In the genomic region with DNA sequence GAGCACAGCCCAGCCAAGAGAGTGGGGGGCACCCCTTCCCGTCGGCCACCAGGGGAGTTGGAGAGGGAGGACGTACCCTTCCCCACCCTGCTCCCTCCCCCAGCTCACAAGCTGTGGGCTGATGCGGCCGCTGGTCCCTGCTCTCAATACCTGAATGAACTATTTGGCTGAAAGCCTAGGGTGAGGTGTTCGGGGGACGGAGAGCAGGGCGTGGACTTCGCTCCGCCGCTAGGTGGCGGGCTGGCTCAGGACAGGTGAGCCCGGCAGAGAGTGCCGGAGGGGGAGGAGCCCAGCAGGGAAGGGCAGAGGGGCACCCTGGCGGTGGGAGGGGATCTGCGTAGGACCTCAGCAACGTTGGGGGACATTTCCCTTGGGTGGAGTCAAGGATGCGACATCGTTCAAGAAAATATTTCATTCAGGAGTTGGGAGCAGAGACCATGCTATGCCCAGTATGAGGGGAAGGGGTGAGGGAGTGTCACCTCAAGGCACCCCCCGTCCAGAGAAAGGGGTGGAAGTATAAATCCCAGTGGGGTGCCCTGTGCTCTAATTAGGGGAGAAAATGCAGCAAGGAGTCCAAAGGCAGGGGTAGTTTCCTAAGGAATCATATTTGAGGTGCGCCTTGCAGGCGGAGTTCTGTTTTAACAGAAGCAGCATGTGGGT, we compare ENCODE assay signal across 8 cellular contexts. TPM values are rescaled to one million over a fixed set of nuclear protein-coding genes. Genes with fewer than 3 reads are reported as not detected.
A peak's percentile ranks its signal among the peaks of the same experiment; 100 is the strongest.
DNase-seq lines count a peak whose midpoint lies in the region; ATAC-seq and TF ChIP-seq lines count a peak whose summit lies in the region.

No MANE protein-coding gene starts in this region.

- no peak overlapping the region for H3K27ac Mint-ChIP-seq in neural progenitor cell

- no peak for TF ChIP-seq POLR2A in upper lobe of left lung (IDR thresholded peaks at IDR 0.05)

- peak overlapping the region; percentile 24 for H3K4me3 Mint-ChIP-seq in neural progenitor cell

- H3K27ac ChIP-seq in neural progenitor cell: no peak overlapping the region
- no peak overlapping the region for H3K27ac ChIP-seq in upper lobe of left lung

- TF ChIP-seq CTCF in neural progenitor cell (IDR thresholded peaks at IDR 0.05): peak; percentile 91
- peak; percentile 35 to 79 (median 56) for TF ChIP-seq CTCF in upper lobe of left lung (IDR thresholded peaks at IDR 0.05)

- H3K36me3 Mint-ChIP-seq in neural progenitor cell: no peaks in the 10 kb centered on the region

- peaks cover 4% of the 10 kb centered on the region for H3F3A ChIP-seq in neural progenitor cell (ENCODE audit: low read depth)

- no peak overlapping the region for H3K4me3 ChIP-seq in neural progenitor cell
- H3K4me3 ChIP-seq in upper lobe of left lung: no peak overlapping the region

- H3K9me3 ChIP-seq in neural progenitor cell (ENCODE audit: low read depth) (no peaks in the 10 kb centered on the region), upper lobe of left lung (no peaks in the 10 kb centered on the region)

- H3K27me3 ChIP-seq in neural progenitor cell: peaks cover 47% of the 10 kb centered on the region
- peaks cover 0 to 7% (median 0%) of the 10 kb centered on the region in 4 donors for H3K27me3 ChIP-seq in upper lobe of left lung

- POLR2A ChIA-PET in HEK293T (lab: Yijun Ruan, JAX): no interaction called here

- peak overlapping the region; percentile 1 for H3K4me2 ChIP-seq in neural progenitor cell

- H3K9ac ChIP-seq in neural progenitor cell: no peak overlapping the region

- TF ChIP-seq EP300 in upper lobe of left lung (IDR thresholded peaks at IDR 0.05): no peak

- no peak overlapping the region for H2AFZ ChIP-seq in neural progenitor cell (replicated peaks)

- H3K4me1 Mint-ChIP-seq in neural progenitor cell: peaks cover 14% of the 10 kb centered on the region

- H4K20me1 ChIP-seq in neural progenitor cell (ENCODE audit: low read depth): no peaks in the 10 kb centered on the region

- H3K4me1 ChIP-seq in neural progenitor cell (peaks cover 4% of the 10 kb centered on the region), upper lobe of left lung (peaks cover 0 to 6% (median 2%) of the 10 kb centered on the region in 4 donors)

- CTCF ChIA-PET in HEK293T (lab: Yijun Ruan, JAX): interaction anchor here (1.0 to 1.5 kb wide), 2 partner anchors 9 to 16 kb away, joined by 3 to 4 read pairs; no protein-coding TSS in a partner anchor

- H3K27me3 Mint-ChIP-seq in neural progenitor cell (ENCODE audit: insufficient read depth, low read depth): peaks cover 41% of the 10 kb centered on the region

- ATAC-seq in esophagus mucosa: peak; percentile 88
- peak; percentile 58 to 88 for ATAC-seq in upper lobe of left lung (ENCODE audit: low FRiP score in 2 of 2)

- H3K9me3 Mint-ChIP-seq in neural progenitor cell: no peaks in the 10 kb centered on the region

- DNase-seq in COR-L47 (lab: John Stamatoyannopoulos, UW): peak; percentile 79
- peak; percentile 84 for DNase-seq in HEK293T (ENCODE audit: extremely low spot score)
- peak; percentile 79 for DNase-seq in NCI-H2227 (lab: John Stamatoyannopoulos, UW; ENCODE audit: unreplicated experiment)
- peak; percentile 18 to 52 for DNase-seq in activated CD8-positive, alpha-beta memory T cell treated with anti-CD3 and anti-CD28 coated beads for 1 hour (ENCODE audit: extremely low read depth in 1 of 2, low read depth in 1 of 2)
- peak; percentile 84 for DNase-seq in neural progenitor cell (ENCODE audit: low spot score)
- peak; percentile 68 to 87 for DNase-seq in upper lobe of left lung
- DNase-seq in cortex of kidney (lab: John Stamatoyannopoulos, UW): no peak

- 13% methylated on average over 15 to 22 of the region's 22 CpGs for WGBS in upper lobe of left lung, 2 donors

- H3K79me2 ChIP-seq in neural progenitor cell (ENCODE audit: low read depth): no peaks in the 10 kb centered on the region

- H3K36me3 ChIP-seq in neural progenitor cell (no peaks in the 10 kb centered on the region), upper lobe of left lung (no peaks in the 10 kb centered on the region)

TF ChIP-seq in HEK293T, 16 proteins besides CTCF, POLR2A, EP300 and RAD21:
- TF ChIP-seq BHLHE40 (IDR thresholded peaks at IDR 0.05; ENCODE audit: borderline replicate concordance) (no peak), SP1 (IDR thresholded peaks at IDR 0.05) (no peak), FOXK2 (IDR thresholded peaks at IDR 0.05) (no peak), SUZ12 (IDR thresholded peaks at IDR 0.05) (no peak), FOXA1 (IDR thresholded peaks at IDR 0.05) (no peak), TARDBP (IDR thresholded peaks at IDR 0.05) (no peak), ZNF384 (IDR thresholded peaks at IDR 0.05) (no peak), NFRKB (IDR thresholded peaks at IDR 0.05) (no peak), CTBP1 (IDR thresholded peaks at IDR 0.05; ENCODE audit: borderline replicate concordance) (no peak), ARNT (IDR thresholded peaks at IDR 0.05) (no peak), ELF4 (IDR thresholded peaks at IDR 0.05) (no peak), HDGF (IDR thresholded peaks at IDR 0.05; ENCODE audit: borderline replicate concordance) (no peak), FOXM1 (IDR thresholded peaks at IDR 0.05; ENCODE audit: borderline replicate concordance) (no peak), L3MBTL2 (conservative IDR thresholded peaks at IDR 0.05) (no peak), LEF1 (IDR thresholded peaks at IDR 0.05; ENCODE audit: borderline replicate concordance) (no peak)
- TF ChIP-seq, protein P1, sequence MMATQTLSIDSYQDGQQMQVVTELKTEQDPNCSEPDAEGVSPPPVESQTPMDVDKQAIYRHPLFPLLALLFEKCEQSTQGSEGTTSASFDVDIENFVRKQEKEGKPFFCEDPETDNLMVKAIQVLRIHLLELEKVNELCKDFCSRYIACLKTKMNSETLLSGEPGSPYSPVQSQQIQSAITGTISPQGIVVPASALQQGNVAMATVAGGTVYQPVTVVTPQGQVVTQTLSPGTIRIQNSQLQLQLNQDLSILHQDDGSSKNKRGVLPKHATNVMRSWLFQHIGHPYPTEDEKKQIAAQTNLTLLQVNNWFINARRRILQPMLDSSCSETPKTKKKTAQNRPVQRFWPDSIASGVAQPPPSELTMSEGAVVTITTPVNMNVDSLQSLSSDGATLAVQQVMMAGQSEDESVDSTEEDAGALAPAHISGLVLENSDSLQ (IDR thresholded peaks at IDR 0.05): no peak

RNA-seq across cellular contexts. Expression of a gene that starts 12.0 kb away (rescaled TPM):
- total RNA-seq in esophagus mucosa (1.7 TPM), neural progenitor cell (ENCODE audit: low replicate concordance) (not detected in 2 replicates), upper lobe of left lung (under 1 TPM in 1 of 6 donors, not detected in 5; 0.24 TPM)

RNA-seq across cellular contexts. Expression of a gene that starts 18.7 kb away (rescaled TPM):
- total RNA-seq in esophagus mucosa (0.80 TPM), neural progenitor cell (ENCODE audit: low replicate concordance) (0.87 TPM in 1 of 2 replicates, not detected in the other), upper lobe of left lung (1 to 10 TPM in 2 of 6 donors, not detected in 4; 1.1 to 4.2 TPM)

RNA-seq across cellular contexts. Expression of a gene that starts 18.9 kb away (rescaled TPM):
- total RNA-seq in esophagus mucosa (178 TPM), neural progenitor cell (ENCODE audit: low replicate concordance) (434 and 523 TPM in 2 replicates), upper lobe of left lung (100 to 1,000 TPM in 4 of 6 donors, 10 to 100 TPM in 2; 53.5 to 171 (median 112) TPM)

RNA-seq across cellular contexts. Expression of a gene that starts 57.9 kb away (rescaled TPM):
- total RNA-seq in esophagus mucosa (not detected), neural progenitor cell (ENCODE audit: low replicate concordance) (0.34 TPM in 1 of 2 replicates, not detected in the other), upper lobe of left lung (1 to 10 TPM in 1 of 6 donors, not detected in 5; 7.3 TPM)
